8 cellular contexts compared by ENCODE assay signal in the genomic region with DNA sequence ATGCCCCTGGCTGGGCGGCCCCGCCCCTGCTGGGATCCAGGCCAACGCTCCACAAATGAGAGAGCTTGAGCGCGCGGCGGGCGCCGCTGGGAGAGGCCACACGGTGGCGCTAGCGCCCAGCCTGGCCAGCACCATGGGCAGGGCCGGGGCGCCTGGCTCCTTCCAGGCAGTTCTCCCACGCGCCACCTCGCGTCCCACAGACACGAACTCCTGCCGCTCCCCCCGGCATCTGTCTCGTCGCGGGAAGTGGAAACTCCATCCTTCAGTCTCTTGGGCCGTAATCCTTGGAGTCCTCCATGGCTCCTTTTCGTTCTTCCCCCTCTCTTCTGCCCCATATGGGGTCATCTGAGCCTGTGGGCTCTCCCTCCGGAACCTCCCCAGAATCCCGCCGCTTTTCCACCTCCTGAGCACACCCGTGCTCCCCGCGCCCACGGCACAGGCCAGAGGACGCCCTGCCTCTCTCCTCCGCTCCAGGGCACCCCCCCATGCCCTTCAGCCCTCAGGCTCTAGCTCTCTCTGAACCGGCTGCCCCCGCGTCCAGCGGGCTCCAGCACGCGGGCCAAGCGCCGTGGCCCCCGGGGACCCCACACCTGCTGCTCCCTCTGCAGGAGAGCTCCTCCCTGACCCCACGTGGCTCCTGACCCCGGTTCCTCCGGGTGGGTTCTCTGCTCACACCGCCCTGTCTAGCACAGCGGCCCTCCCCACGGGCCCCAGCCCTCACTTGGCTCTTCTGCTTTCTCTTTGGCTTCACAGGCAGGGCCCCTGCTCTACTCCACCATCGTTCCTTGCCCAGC. TPM values are rescaled to one million over a fixed set of nuclear protein-coding genes. Genes with fewer than 3 reads are reported as not detected.
DNase-seq lines count a peak whose midpoint lies in the region; ATAC-seq and TF ChIP-seq lines count a peak whose summit lies in the region.

No MANE protein-coding gene starts in this region.

- TF ChIP-seq CTCF in lower lobe of right lung (IDR thresholded peaks at IDR 0.05) = peak; percentile 96

- peaks cover 31% of the 10 kb centered on the region for H3K4me1 ChIP-seq in lower lobe of right lung

- peak; percentile 100 for DNase-seq in NCI-H510A treated with DMSO at 0.1 percent for 48 hours (lab: John Stamatoyannopoulos, UW)
- DNase-seq in activated CD4-positive, alpha-beta T cell treated with anti-CD3 and anti-CD28 coated beads, Interleukin-2, amount 50 U/mL, for 4 hours = peak; percentile 31 to 36
- DNase-seq in ecto neural progenitor cell (ENCODE audit: low spot score) = peak; percentile 94
- DNase-seq in lower lobe of right lung = peak; percentile 92
- peak; percentile 61 for DNase-seq in stimulated activated CD4-positive, alpha-beta T cell treated with anti-CD3 and anti-CD28 coated beads, Interleukin-4, amount 100 ng/mL, for 24 hours

- H3K4me3 ChIP-seq in lower lobe of right lung = peak overlapping the region; percentile 51

- no peaks in the 10 kb centered on the region for H3K9me3 ChIP-seq in lower lobe of right lung

- H3K36me3 ChIP-seq in lower lobe of right lung = no peaks in the 10 kb centered on the region

- intact Hi-C loops in lower lobe of right lung (cut with DNase I) = no loop called here

- ATAC-seq in GM18502 (IDR thresholded peaks at IDR 0.05; ENCODE audit: poor library complexity, unreplicated experiment) (peak; percentile 82), HG03159 (IDR thresholded peaks at IDR 0.05; ENCODE audit: unreplicated experiment) (peak; percentile 74), lower lobe of right lung (peak; percentile 95 to 96), HG03378 (IDR thresholded peaks at IDR 0.05; ENCODE audit: unreplicated experiment) (no peak)

- no peaks in the 10 kb centered on the region for H3K27me3 ChIP-seq in lower lobe of right lung (ENCODE audit: low read depth)

- H3K27ac ChIP-seq in lower lobe of right lung = no peak overlapping the region

RNA-seq across cellular contexts. Expression of gene EDN2, which starts 31.9 kb away (rescaled TPM):
- 2.1 TPM for total RNA-seq in lower lobe of right lung

Comparison
In these comparisons a context has a peak if more than half of its experiments do, and no peak if none do; other contexts are left out.
1. DNase-seq: peak in every context shown above with its lines; median percentile 100 in NCI-H510A treated with DMSO at 0.1 percent for 48 hours; 94 in ecto neural progenitor cell; 92 in lower lobe of right lung; 61 in stimulated activated CD4-positive, alpha-beta T cell treated with anti-CD3 and anti-CD28 coated beads, Interleukin-4, amount 100 ng/mL, for 24 hours; 34 in activated CD4-positive, alpha-beta T cell treated with anti-CD3 and anti-CD28 coated beads, Interleukin-2, amount 50 U/mL, for 4 hours.